In the genomic region with DNA sequence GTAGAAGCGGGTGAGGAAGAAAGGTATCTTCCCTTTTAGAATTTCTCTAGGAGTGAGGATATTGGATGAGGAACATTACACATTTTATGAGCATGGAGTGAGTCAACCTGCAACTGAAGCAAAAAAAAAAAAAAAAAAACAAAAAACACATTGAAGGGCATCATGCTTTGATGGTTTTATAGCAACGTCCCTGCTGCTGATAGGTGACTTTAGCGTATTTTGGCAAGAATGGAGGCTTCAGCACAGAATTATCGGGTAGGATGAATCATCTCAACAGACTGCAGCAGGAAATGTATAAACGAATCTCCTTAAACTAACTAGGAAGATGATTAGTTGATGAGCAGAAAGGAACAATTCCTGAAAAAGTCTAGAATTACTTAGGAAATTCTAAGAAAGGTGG, we compare ENCODE assay signal across 16 cellular contexts.
A peak's percentile ranks its signal among the peaks of the same experiment; 100 is the strongest.
DNase-seq lines count a peak whose midpoint lies in the region; FAIRE-seq and TF ChIP-seq lines count a peak whose summit lies in the region.
"Had no signal": no experiment of that assay in that cellular context is flagged by ENCODE, and none has a peak within 500 bp of the region (broad histone marks: within the 10 kb centered on the region; RNA-seq: fewer than 3 reads in every experiment).

No MANE protein-coding gene starts in this region.

- no peaks in the 10 kb centered on the region for H4K20me1 ChIP-seq in neural progenitor cell (ENCODE audit: low read depth)
- H4K20me1 ChIP-seq: BLaER1 had no signal

- no peak overlapping the region for H3K4me2 ChIP-seq in neural progenitor cell
- H3K4me2 ChIP-seq: BLaER1 had no signal

- no peak for TF ChIP-seq CTCF in neural progenitor cell (IDR thresholded peaks at IDR 0.05)

- H2AFZ ChIP-seq in neural progenitor cell (replicated peaks): peak overlapping the region; percentile 44

- no peaks in the 10 kb centered on the region for H3K27me3 Mint-ChIP-seq in neural progenitor cell (ENCODE audit: insufficient read depth, low read depth)
- H3K27me3 Mint-ChIP-seq: CD8-positive, alpha-beta memory T cell had no signal

- H3K27ac Mint-ChIP-seq in neural progenitor cell: no peak overlapping the region
- H3K27ac Mint-ChIP-seq: CD8-positive, alpha-beta memory T cell had no signal

- H3K4me3 Mint-ChIP-seq in neural progenitor cell: no peak overlapping the region
- H3K4me3 Mint-ChIP-seq: CD8-positive, alpha-beta memory T cell had no signal

- no peak for FAIRE-seq in RCC 7860 (lab: Jason Lieb, UNC)

- no peaks in the 10 kb centered on the region for H3K36me3 ChIP-seq in neural progenitor cell
- H3K36me3 ChIP-seq: BLaER1, SJSA1 had no signal

- H3K4me1 Mint-ChIP-seq in neural progenitor cell: no peaks in the 10 kb centered on the region
- H3K4me1 Mint-ChIP-seq: CD8-positive, alpha-beta memory T cell had no signal

- H3K9ac ChIP-seq in neural progenitor cell: no peak overlapping the region
- H3K9ac ChIP-seq: BLaER1 had no signal

- no peak overlapping the region for H3K27ac ChIP-seq in neural progenitor cell
- H3K27ac ChIP-seq: BLaER1, SJSA1 had no signal

- no peaks in the 10 kb centered on the region for H3K9me3 ChIP-seq in neural progenitor cell (ENCODE audit: low read depth)
- H3K9me3 ChIP-seq: BLaER1, SJSA1 had no signal

- H3K9me3 Mint-ChIP-seq in neural progenitor cell: no peaks in the 10 kb centered on the region

- H3K79me2 ChIP-seq in neural progenitor cell (ENCODE audit: low read depth): no peaks in the 10 kb centered on the region

- no peaks in the 10 kb centered on the region for H3K36me3 Mint-ChIP-seq in neural progenitor cell

- no peaks in the 10 kb centered on the region for H3F3A ChIP-seq in neural progenitor cell (ENCODE audit: low read depth)

- H3K4me1 ChIP-seq in neural progenitor cell: no peaks in the 10 kb centered on the region
- H3K4me1 ChIP-seq: BLaER1, SJSA1 had no signal

- no peaks in the 10 kb centered on the region for H3K27me3 ChIP-seq in neural progenitor cell
- H3K27me3 ChIP-seq: BLaER1, SJSA1 had no signal

- H3K4me3 ChIP-seq in neural progenitor cell: no peak overlapping the region
- H3K4me3 ChIP-seq: BLaER1, SJSA1 had no signal

- DNase-seq in Daoy (ENCODE audit: low read depth) (peak; percentile 3), HT1080 (ENCODE audit: low read depth) (peak; percentile 82), astrocyte of the hippocampus (ENCODE audit: low read depth, low spot score) (peak; percentile 26), neural progenitor cell (ENCODE audit: low spot score) (no peak), NCI-H1436 treated with DMSO at 0.1 percent for 48 hours (lab: John Stamatoyannopoulos, UW) (no peak), RCC 7860 (ENCODE audit: low spot score) (no peak), HUDEP-2 (lab: John Stamatoyannopoulos, UW; ENCODE audit: unreplicated experiment in 76 of 76) (no peak)
- DNase-seq: CD8-positive, alpha-beta memory T cell; DMS 273 treated with DMSO at 0.1 percent for 48 hours; HCEC 1CT; NCI-H1092; NCI-H187; NCI-H446; NCI-H774 had no signal

Comparison
In these comparisons a context has a peak if more than half of its experiments do, and no peak if none do; other contexts are left out.
1. DNase-seq: peak in Daoy (single experiment), HT1080 (single experiment) and astrocyte of the hippocampus (single experiment); none in neural progenitor cell (single experiment), NCI-H1436 treated with DMSO at 0.1 percent for 48 hours (single experiment), RCC 7860 (single experiment) and HUDEP-2 (0 of 76).